Comparison of ENCODE assay signal across 8 cellular contexts in the genomic region with DNA sequence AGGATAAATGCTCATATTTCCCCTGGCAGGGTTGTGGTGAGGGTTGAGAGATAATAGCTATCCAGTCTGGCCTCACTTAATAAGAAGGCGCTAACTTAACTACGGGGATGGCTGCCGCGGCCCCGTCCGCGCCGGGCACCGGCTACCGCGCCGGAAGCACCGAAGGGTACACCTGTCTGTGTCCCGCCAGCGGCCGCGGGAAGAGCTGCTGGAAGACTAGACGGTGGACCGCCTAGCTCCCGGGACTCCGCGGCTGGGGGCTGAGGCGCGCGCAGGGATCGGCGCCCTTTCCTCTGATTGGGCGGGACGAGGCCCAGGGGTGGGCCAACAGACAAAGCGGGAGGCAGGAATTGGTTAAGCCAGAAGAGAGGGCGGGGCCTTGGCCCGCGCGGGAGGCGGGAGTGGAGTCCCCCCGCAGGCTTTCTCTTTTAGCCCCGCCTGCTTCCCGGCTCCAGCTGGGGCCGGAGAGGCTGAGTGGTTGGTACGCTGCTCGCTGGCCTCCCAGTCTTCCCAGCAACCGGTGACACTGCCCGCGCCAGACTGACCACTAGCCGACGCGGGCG. TPM values are rescaled to one million over a fixed set of nuclear protein-coding genes. Genes with fewer than 3 reads are reported as not detected.
A peak's percentile ranks its signal among the peaks of the same experiment; 100 is the strongest.
DNase-seq lines count a peak whose midpoint lies in the region; ATAC-seq and TF ChIP-seq lines count a peak whose summit lies in the region.

A gene (plus strand): TSS at position 431 of the 563 bp plus-strand sequence. CDS start 9,051 bp downstream, outside the sequence.

- DNase-seq in NCI-H2029 treated with DMSO at 0.1 percent for 48 hours (lab: John Stamatoyannopoulos, UW) (peak; percentile 91), T-helper 22 cell (ENCODE audit: low read depth) (peak; percentile 90), ascending aorta (ENCODE audit: low spot score in 2 of 2) (peak; percentile 98 to 100), right cardiac atrium (peak; percentile 99 to 100 (median 100)), vagina (ENCODE audit: extremely low spot score in 2 of 2) (peak in 1 of 2 donors; percentile 99)

- TF ChIP-seq CTCF in ascending aorta (IDR thresholded peaks at IDR 0.05) (no peak), vagina (IDR thresholded peaks at IDR 0.05) (peak in 1 of 3 experiments; percentile 6)

- H3K9ac ChIP-seq in rectal smooth muscle tissue (ENCODE audit: low read length) = peak within 1 kb of the TSS; percentile 98

- peak; percentile 78 for ATAC-seq in GM18511 (IDR thresholded peaks at IDR 0.05; ENCODE audit: unreplicated experiment)
- peak; percentile 84 for ATAC-seq in HG03025 (IDR thresholded peaks at IDR 0.05; ENCODE audit: low FRiP score, unreplicated experiment)
- peak; percentile 96 for ATAC-seq in right cardiac atrium

- whole genome bisulfite sequencing in right cardiac atrium = under 1% methylated on average over 48 of the region's 48 CpGs

- H3K27ac ChIP-seq in ascending aorta (peak within 1 kb of the TSS; percentile 100), right cardiac atrium (ENCODE audit: low read length) (peak within 1 kb of the TSS; percentile 97), rectal smooth muscle tissue (ENCODE audit: low read depth, low read length) (peak within 1 kb of the TSS; percentile 100), vagina (peak within 1 kb of the TSS; percentile 99)

- H3K27me3 ChIP-seq in ascending aorta = no peaks in the 10 kb centered on the region
- H3K27me3 ChIP-seq in right cardiac atrium (ENCODE audit: control insufficient read depth, insufficient read depth) = no peaks in the 10 kb centered on the region
- no peaks in the 10 kb centered on the region for H3K27me3 ChIP-seq in rectal smooth muscle tissue (ENCODE audit: control insufficient read depth, insufficient read depth, low read length)
- H3K27me3 ChIP-seq in vagina = no peaks in the 10 kb centered on the region

- H3K4me3 ChIP-seq in ascending aorta = peak within 1 kb of the TSS; percentile 83 to 88
- H3K4me3 ChIP-seq in right cardiac atrium (ENCODE audit: low read length) = peak within 1 kb of the TSS; percentile 74
- H3K4me3 ChIP-seq in rectal smooth muscle tissue (ENCODE audit: low read length) = peak within 1 kb of the TSS; percentile 89
- peak within 1 kb of the TSS; percentile 87 to 88 for H3K4me3 ChIP-seq in vagina

- H3K9me3 ChIP-seq in ascending aorta (no peaks in the 10 kb centered on the region), right cardiac atrium (ENCODE audit: control insufficient read depth, low read length) (no peaks in the 10 kb centered on the region), vagina (no peaks in the 10 kb centered on the region)

- intact Hi-C loops in ascending aorta (cut with DNase I) = loop anchor here (1.0 kb wide), 4 partner anchors 12 to 68 kb away; a partner anchor contains a TSS
- intact Hi-C loops in right cardiac atrium (cut with DNase I) = loop anchor here in 1 of 4 donors (2.0 kb wide), 1 partner anchor 21 kb away; a partner anchor contains a TSS
- intact Hi-C loops in vagina (cut with DNase I) = no loop called here

- no peaks in the 10 kb centered on the region for H3K36me3 ChIP-seq in ascending aorta
- H3K36me3 ChIP-seq in rectal smooth muscle tissue (ENCODE audit: control insufficient read depth, insufficient read depth, low read length) = peaks cover 2% of the 10 kb centered on the region
- no peaks in the 10 kb centered on the region for H3K36me3 ChIP-seq in vagina

- peak in 1 of 2 donors; percentile 81 for TF ChIP-seq POLR2A in vagina (IDR thresholded peaks at IDR 0.05)

- H3K4me1 ChIP-seq in ascending aorta (peaks cover 0 to 25% of the 10 kb centered on the region in 2 donors), right cardiac atrium (ENCODE audit: control insufficient read depth, insufficient read depth, low read length) (peaks cover 9% of the 10 kb centered on the region), rectal smooth muscle tissue (ENCODE audit: control insufficient read depth, insufficient read depth, low read length) (peaks cover 22% of the 10 kb centered on the region), vagina (peaks cover 41% of the 10 kb centered on the region)

RNA-seq across cellular contexts. Expression of the gene that starts here (rescaled TPM):
- total RNA-seq in ascending aorta = 30.9 TPM
- total RNA-seq in right cardiac atrium = 10 to 100 TPM; 34.6 to 52.7 (median 40.5) TPM
- 29.3 TPM for polyA plus RNA-seq in right cardiac atrium
- 44.9 TPM for total RNA-seq in vagina
